Comparison of ENCODE assay signal across 33 cellular contexts in genomic region chr18:42328931-42329330, GRCh38.
"Had no signal": no experiment of that assay in that cellular context is flagged by ENCODE, and none has a peak within 500 bp of the region (broad histone marks: within the 10 kb centered on the region; RNA-seq: fewer than 3 reads in every experiment).

No MANE protein-coding gene starts in this region.

- H3K27ac ChIP-seq: KMS-11 had no signal

- H3K4me2 ChIP-seq: KMS-11 had no signal

- DNase-seq: Karpas-422, Kasumi-1, KG1, MG63, MM.1S, MV-4-11, NCI-H1048, NCI-H1092, NCI-H1092 treated with DMSO at 0.1 percent for 48 hours, NCI-H1105, NCI-H1105 treated with DMSO at 0.1 percent for 48 hours, NCI-H1417 treated with DMSO at 0.1 percent for 48 hours, NCI-H1436, NCI-H1436 treated with DMSO at 0.1 percent for 48 hours, NCI-H146, NCI-H1694, NCI-H1694 treated with DMSO at 0.1 percent for 48 hours, NCI-H187, NCI-H187 treated with DMSO at 0.1 percent for 48 hours, NCI-H1930, NCI-H2029, NCI-H2029 treated with DMSO at 0.1 percent for 48 hours, NCI-H2081, NCI-H2081 treated with DMSO at 0.1 percent for 48 hours, NCI-H2107, NCI-H2171, NCI-H2171 treated with DMSO at 0.1 percent for 48 hours, NCI-H2227 treated with DMSO at 0.1 percent for 48 hours, NCI-H226, NCI-H345, NCI-H446, NCI-H446 treated with DMSO at 0.1 percent for 48 hours had no signal

- H3K9me3 ChIP-seq: MG63 had no signal

- H3K4me3 ChIP-seq: MG63 had no signal

- H3K36me3 ChIP-seq: MG63 had no signal

- H3K9ac ChIP-seq: KMS-11 had no signal

- H3K27me3 ChIP-seq: MG63 had no signal
